ENCODE assay signal across 10 cellular contexts in genomic region chr9:129620669-129621295, GRCh38. TPM values are rescaled to one million over a fixed set of nuclear protein-coding genes. Genes with fewer than 3 reads are reported as not detected.
A peak's percentile ranks its signal among the peaks of the same experiment; 100 is the strongest.
DNase-seq lines count a peak whose midpoint lies in the region; TF ChIP-seq lines count a peak whose summit lies in the region.
"Had no signal": no experiment of that assay in that cellular context is flagged by ENCODE, and none has a peak within 500 bp of the region (broad histone marks: within the 10 kb centered on the region; RNA-seq: fewer than 3 reads in every experiment).

A gene with protein sequence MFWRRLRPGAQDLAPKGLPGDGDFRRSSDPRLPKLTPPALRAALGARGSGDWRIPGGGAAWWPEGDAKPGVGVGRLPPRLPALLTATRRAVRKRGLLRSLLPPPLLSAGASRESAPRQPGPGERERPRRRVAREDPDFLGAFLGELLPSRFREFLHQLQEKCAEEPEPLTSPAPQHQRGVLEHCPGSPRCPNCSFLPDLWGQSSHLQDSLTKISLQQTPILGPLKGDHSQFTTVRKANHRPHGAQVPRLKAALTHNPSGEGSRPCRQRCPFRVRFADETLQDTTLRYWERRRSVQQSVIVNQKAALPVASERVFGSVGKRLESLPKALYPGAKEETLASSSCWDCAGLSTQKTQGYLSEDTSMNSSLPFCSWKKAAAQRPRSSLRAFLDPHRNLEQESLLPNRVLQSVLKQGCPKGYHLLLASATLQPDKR (minus strand): TSS chr9:129621101. CDS start chr9:129620574, 527 bp downstream.

- H3K4me3 ChIP-seq in AG04449 (ENCODE audit: low read depth, low read length) (peak within 1 kb of the TSS; percentile 56), duodenal mucosa (ENCODE audit: low read depth in 1 of 2, low read length in 2 of 2) (peak within 1 kb of the TSS; percentile 50 to 51), neural cell (ENCODE audit: low read length) (peak within 1 kb of the TSS; percentile 60), OCI-LY7 (ENCODE audit: low read depth, low read length, poor library complexity, severe bottlenecking) (no peak within 1 kb of the TSS)

- H3K27me3 ChIP-seq in duodenal mucosa (ENCODE audit: control insufficient read depth in 1 of 2, insufficient read depth in 2 of 2, low read length in 2 of 2) (peaks cover 19 to 22% of the 10 kb centered on the region in 2 donors), neural cell (ENCODE audit: insufficient read depth, low read depth, low read length) (peaks cover 24% of the 10 kb centered on the region)

- peak within 1 kb of the TSS in 1 of 2 donors; percentile 25 for H3K9ac ChIP-seq in duodenal mucosa (ENCODE audit: low read depth in 1 of 2, low read length in 2 of 2)
- H3K9ac ChIP-seq in neural cell (ENCODE audit: low read length) = peak within 1 kb of the TSS; percentile 42

- TF ChIP-seq EP300 in neural cell (conservative IDR thresholded peaks at IDR 0.05; ENCODE audit: poor library complexity, severe bottlenecking) = no peak

- H3K4me2 ChIP-seq in neural cell (ENCODE audit: low read length) (no peak within 1 kb of the TSS), OCI-LY7 (ENCODE audit: low read length) (no peak within 1 kb of the TSS)

- intact Hi-C loops in OCI-LY7 (cut with micrococcal nuclease; ENCODE audit: unreplicated experiment) = no loop called here

- H3K4me1 ChIP-seq in duodenal mucosa (ENCODE audit: control insufficient read depth in 1 of 2, insufficient read depth in 2 of 2, low read length in 2 of 2) = peaks cover 3 to 4% of the 10 kb centered on the region in 2 donors
- peaks cover 19% of the 10 kb centered on the region for H3K4me1 ChIP-seq in OCI-LY7 (ENCODE audit: insufficient read depth, low read length, poor library complexity, severe bottlenecking)

- CTCF ChIA-PET in AG04449 (lab: Yijun Ruan, JAX) (interaction anchor here (1.2 to 15.5 kb wide), 13 partner anchors 7 to 614 kb away, joined by 3 to 735 read pairs (median 4); no protein-coding TSS in a partner anchor), OCI-LY7 (lab: Charles Lee; ENCODE audit: unreplicated experiment) (interaction anchor here (0.6 kb wide), 1 partner anchor 160 kb away, joined by 4 read pairs; no protein-coding TSS in a partner anchor)

- no TSS peak for BruUV-seq in OCI-LY7 (replicated peaks; lab: Mats Ljungman, UMichigan)

- no peaks in the 10 kb centered on the region for H4K20me1 ChIP-seq in neural cell (ENCODE audit: insufficient read depth)
- no peaks in the 10 kb centered on the region for H4K20me1 ChIP-seq in OCI-LY7 (ENCODE audit: insufficient read depth, low read length)

- no peak for DNase-seq in AG04449 (ENCODE audit: low read depth, low spot score)
- peak; percentile 68 for DNase-seq in NCI-H1092 treated with DMSO at 0.1 percent for 48 hours (lab: John Stamatoyannopoulos, UW)
- no peak for DNase-seq in NCI-H2196 (lab: John Stamatoyannopoulos, UW; ENCODE audit: unreplicated experiment)
- DNase-seq in middle frontal gyrus (ENCODE audit: extremely low spot score, low spot score) = no peak
- DNase-seq in OCI-LY7 (ENCODE audit: low spot score) = no peak
- no peak for DNase-seq in cerebellar cortex (ENCODE audit: low spot score)

- H3K36me3 ChIP-seq in duodenal mucosa (ENCODE audit: control insufficient read depth in 1 of 2, insufficient read depth in 2 of 2, low read length in 2 of 2) = no peaks in the 10 kb centered on the region
- H3K36me3 ChIP-seq in neural cell (ENCODE audit: insufficient read depth, low read length) = no peaks in the 10 kb centered on the region
- H3K36me3 ChIP-seq in OCI-LY7 (ENCODE audit: insufficient read depth, low read length) = no peaks in the 10 kb centered on the region

- TF ChIP-seq CTCF in AG04449 (IDR thresholded peaks at IDR 0.05; ENCODE audit: insufficient read depth, low read length, missing control alignments) (no peak), neural cell (IDR thresholded peaks at IDR 0.05; ENCODE audit: poor library complexity, severe bottlenecking) (no peak), OCI-LY7 (conservative IDR thresholded peaks at IDR 0.05; ENCODE audit: low read length) (no peak)

- no peaks in the 10 kb centered on the region for H3F3A ChIP-seq in neural cell (ENCODE audit: insufficient read depth, low read length, poor library complexity, severe bottlenecking)

- H2AFZ ChIP-seq in neural cell (ENCODE audit: low read depth, low read length) = no peak within 1 kb of the TSS
- no peak within 1 kb of the TSS for H2AFZ ChIP-seq in OCI-LY7 (ENCODE audit: low read length)

- no peak for TF ChIP-seq RAD21 in neural cell (conservative IDR thresholded peaks at IDR 0.05)

- POLR2A ChIA-PET in AG04449 (lab: Yijun Ruan, JAX) (interaction anchor here (0.7 to 2.0 kb wide), 6 partner anchors 50 to 481 kb away, joined by 3 to 11 read pairs (median 4); no protein-coding TSS in a partner anchor), OCI-LY7 (lab: Charles Lee) (no interaction called here)

- no peaks in the 10 kb centered on the region for H3K9me2 ChIP-seq in neural cell (ENCODE audit: insufficient read depth, low read length)
- H3K9me2 ChIP-seq in OCI-LY7 (ENCODE audit: insufficient read depth, low read length) = no peaks in the 10 kb centered on the region

- H3K27ac ChIP-seq in duodenal mucosa (ENCODE audit: low read depth, low read length) (no peak within 1 kb of the TSS), neural cell (ENCODE audit: low read length) (no peak within 1 kb of the TSS), OCI-LY7 (ENCODE audit: low read depth, low read length, poor library complexity, severe bottlenecking) (no peak within 1 kb of the TSS)
- H3K27ac ChIP-seq: epithelial cell of prostate had no signal

- H3K9me3 ChIP-seq in duodenal mucosa (ENCODE audit: control insufficient read depth in 1 of 2, low read length in 2 of 2) (no peaks in the 10 kb centered on the region), neural cell (ENCODE audit: low read length) (no peaks in the 10 kb centered on the region), OCI-LY7 (ENCODE audit: low read length) (no peaks in the 10 kb centered on the region)

- H3K79me2 ChIP-seq in neural cell (replicated peaks; ENCODE audit: insufficient read depth, low read length) = no peaks in the 10 kb centered on the region
- H3K79me2 ChIP-seq in OCI-LY7 (ENCODE audit: insufficient read depth, low read depth, low read length) = no peaks in the 10 kb centered on the region

TF ChIP-seq in neural cell, 6 proteins besides CTCF, POLR2A, EP300 and RAD21:
- TF ChIP-seq SMC3 (conservative IDR thresholded peaks at IDR 0.05; ENCODE audit: poor library complexity) (no peak), POLR2AphosphoS5 (IDR thresholded peaks at IDR 0.05) (peak; percentile 39)

RNA-seq across cellular contexts. Expression of the gene that starts here (rescaled TPM):
- not detected in 2 replicates for polyA plus RNA-seq in neural cell
- polyA minus RNA-seq in neural cell = not detected in 2 replicates
- not detected in 2 replicates for total RNA-seq in OCI-LY7 (2014; rRNA removed; shearing (Covaris generic))
- not detected in 2 replicates for total RNA-seq in OCI-LY7 (2022)
- total RNA-seq: T-helper 2 cell treated with Interferon-gamma antibody and Interleukin-4, amounts not matched to agents 100 ng/mL and 5 ng/mL, for 36 hours had no signal
